Comparison of ENCODE assay signal across 1 cellular context in genomic region chr3:186664119-186664495, GRCh38.
TF ChIP-seq lines count a peak whose summit lies in the region.

No MANE protein-coding gene starts in this region.

TF ChIP-seq in WTC11, 78 proteins besides CTCF, POLR2A, EP300 and RAD21 (continued from another document):
- TF ChIP-seq ZNF532 (CRISPR knock-in tag; IDR thresholded peaks at IDR 0.05; ENCODE audit: borderline replicate concordance) (no peak), NFYB (CRISPR knock-in tag; conservative IDR thresholded peaks at IDR 0.05; ENCODE audit: low read depth) (no peak), ZNF232 (CRISPR knock-in tag; IDR thresholded peaks at IDR 0.05) (no peak), FOXP1 (CRISPR knock-in tag; IDR thresholded peaks at IDR 0.05; ENCODE audit: borderline replicate concordance) (no peak), SP1 (CRISPR knock-in tag; conservative IDR thresholded peaks at IDR 0.05) (no peak), HMGXB4 (CRISPR knock-in tag; IDR thresholded peaks at IDR 0.05) (no peak), KAT7 (CRISPR knock-in tag; IDR thresholded peaks at IDR 0.05; ENCODE audit: borderline replicate concordance) (no peak), GABPB1 (CRISPR knock-in tag; IDR thresholded peaks at IDR 0.05) (no peak), ZNF317 (CRISPR knock-in tag; IDR thresholded peaks at IDR 0.05; ENCODE audit: borderline replicate concordance, low read depth) (no peak), RORB (CRISPR knock-in tag; IDR thresholded peaks at IDR 0.05) (no peak), PRRX2 (CRISPR knock-in tag; IDR thresholded peaks at IDR 0.05) (no peak)
